35 cellular contexts compared by ENCODE assay signal in genomic region chr1:156756355-156756754, GRCh38.
"Had no signal": no experiment of that assay in that cellular context is flagged by ENCODE, and none has a peak within 500 bp of the region (broad histone marks: within the 10 kb centered on the region; RNA-seq: fewer than 3 reads in every experiment).

No MANE protein-coding gene starts in this region.

- H3K9ac ChIP-seq: KMS-11 had no signal

- H3K27ac ChIP-seq: KMS-11 had no signal

- H3K36me3 ChIP-seq: MG63 had no signal

- H3K4me2 ChIP-seq: KMS-11 had no signal

- H3K4me3 ChIP-seq: MG63 had no signal

- H3K9me3 ChIP-seq: MG63 had no signal

- DNase-seq: Karpas-422, Kasumi-1, MG63, MM.1S, MV-4-11, NCI-H1048, NCI-H1092, NCI-H1092 treated with DMSO at 0.1 percent for 48 hours, NCI-H1105, NCI-H1105 treated with DMSO at 0.1 percent for 48 hours, NCI-H1417, NCI-H1417 treated with DMSO at 0.1 percent for 48 hours, NCI-H1436, NCI-H1436 treated with DMSO at 0.1 percent for 48 hours, NCI-H146, NCI-H1694, NCI-H1694 treated with DMSO at 0.1 percent for 48 hours, NCI-H187, NCI-H187 treated with DMSO at 0.1 percent for 48 hours, NCI-H1930, NCI-H2029, NCI-H2029 treated with DMSO at 0.1 percent for 48 hours, NCI-H2081, NCI-H2081 treated with DMSO at 0.1 percent for 48 hours, NCI-H2107, NCI-H2171, NCI-H2171 treated with DMSO at 0.1 percent for 48 hours, NCI-H2227 treated with DMSO at 0.1 percent for 48 hours, NCI-H226, NCI-H345, NCI-H446, NCI-H446 treated with DMSO at 0.1 percent for 48 hours, NCI-H510A, NCI-H510A treated with DMSO at 0.1 percent for 48 hours had no signal

- H3K27me3 ChIP-seq: MG63 had no signal
